In genomic region chr7:45230611-45231165, GRCh38 we compare ENCODE assay signal across 18 cellular contexts.
DNase-seq lines count a peak whose midpoint lies in the region; ATAC-seq, FAIRE-seq and TF ChIP-seq lines count a peak whose summit lies in the region.
"Had no signal": no experiment of that assay in that cellular context is flagged by ENCODE, and none has a peak within 500 bp of the region (broad histone marks: within the 10 kb centered on the region; RNA-seq: fewer than 3 reads in every experiment).

No MANE protein-coding gene starts in this region.

- H3K27ac ChIP-seq in right atrium auricular region (no peak overlapping the region), kidney (ENCODE audit: low read depth in 2 of 2, low read length in 2 of 2) (peak overlapping the region; percentile 13 to 43), parathyroid adenoma (peak overlapping the region; percentile 2)
- H3K27ac ChIP-seq: BLaER1 had no signal

- H3K36me3 ChIP-seq in right atrium auricular region (no peaks in the 10 kb centered on the region), kidney (ENCODE audit: control insufficient read depth in 1 of 2, insufficient read depth in 2 of 2, low read length in 2 of 2) (no peaks in the 10 kb centered on the region), parathyroid adenoma (ENCODE audit: control insufficient read depth, insufficient read depth, low read length) (no peaks in the 10 kb centered on the region)
- H3K36me3 ChIP-seq: BLaER1, HAP-1 had no signal

- no peak for FAIRE-seq in kidney (lab: Jason Lieb, UNC)
- FAIRE-seq: GM12878, GM19239, HTR-8/SVneo had no signal

- intact Hi-C loops in cardiac septum (cut with DNase I) (no loop called here), kidney (cut with DNase I) (no loop called here)

- H3K4me2 ChIP-seq in parathyroid adenoma (ENCODE audit: low read length), result no peak overlapping the region
- H3K4me2 ChIP-seq: BLaER1 had no signal

- H3K9ac ChIP-seq in kidney (ENCODE audit: low read length in 2 of 2) (no peak overlapping the region), parathyroid adenoma (no peak overlapping the region)
- H3K9ac ChIP-seq: BLaER1 had no signal

- TF ChIP-seq CTCF in right atrium auricular region (IDR thresholded peaks at IDR 0.05) (no peak), kidney (IDR thresholded peaks at IDR 0.05; ENCODE audit: borderline replicate concordance, extremely low read depth, insufficient read depth) (no peak), parathyroid adenoma (IDR thresholded peaks at IDR 0.05) (no peak)

- no peaks in the 10 kb centered on the region for H3K27me3 ChIP-seq in right atrium auricular region
- H3K27me3 ChIP-seq in parathyroid adenoma (ENCODE audit: control insufficient read depth, insufficient read depth, low read length), result no peaks in the 10 kb centered on the region
- H3K27me3 ChIP-seq: BLaER1 had no signal

- no peaks in the 10 kb centered on the region for H3K79me2 ChIP-seq in parathyroid adenoma

- H3K9me3 ChIP-seq in right atrium auricular region (no peaks in the 10 kb centered on the region), kidney (ENCODE audit: control insufficient read depth in 1 of 2, low read length in 2 of 2) (no peaks in the 10 kb centered on the region), parathyroid adenoma (ENCODE audit: control insufficient read depth, low read length) (no peaks in the 10 kb centered on the region)
- H3K9me3 ChIP-seq: BLaER1, HAP-1 had no signal

- no peak overlapping the region for H2AFZ ChIP-seq in parathyroid adenoma

- ATAC-seq in HG03520 (IDR thresholded peaks at IDR 0.05; ENCODE audit: unreplicated experiment), result no peak
- ATAC-seq: GM12878 had no signal

- DNase-seq in right atrium auricular region (ENCODE audit: low spot score) (peak; percentile 51), cardiac septum (ENCODE audit: low spot score) (no peak), kidney (no peak), NCI-H1105 treated with DMSO at 0.1 percent for 48 hours (lab: John Stamatoyannopoulos, UW) (no peak)
- DNase-seq in activated CD4-positive, alpha-beta T cell treated with anti-CD3 and anti-CD28 coated beads, Interleukin-2, amount 50 U/mL, for 48 hours, result no peak
- DNase-seq: 8988T; CD4-positive, alpha-beta memory T cell; DMS153; DMS79; GF-D8; HFFc6 had no signal

- H3K4me3 ChIP-seq in right atrium auricular region (no peak overlapping the region), kidney (ENCODE audit: low read length in 2 of 2) (no peak overlapping the region), parathyroid adenoma (ENCODE audit: low read depth, low read length) (no peak overlapping the region)
- H3K4me3 ChIP-seq: BLaER1, GM12878, HAP-1 had no signal

- H3K4me1 ChIP-seq in right atrium auricular region (no peaks in the 10 kb centered on the region), kidney (ENCODE audit: control insufficient read depth in 1 of 2, insufficient read depth in 1 of 2, low read depth in 1 of 2, low read length in 2 of 2) (peaks cover 0 to 8% of the 10 kb centered on the region in 2 donors), parathyroid adenoma (no peaks in the 10 kb centered on the region)

Comparison
In these comparisons a context has a peak if more than half of its experiments do, and no peak if none do; other contexts are left out.
1. H3K27ac ChIP-seq: peak in kidney (2 of 2) and parathyroid adenoma (single experiment); none in right atrium auricular region (0 of 2).